In genomic region chr17:42579794-42580551, GRCh38 we compare ENCODE assay signal across 17 cellular contexts. TPM values are rescaled to one million over a fixed set of nuclear protein-coding genes. Genes with fewer than 3 reads are reported as not detected.
A peak's percentile ranks its signal among the peaks of the same experiment; 100 is the strongest.
DNase-seq lines count a peak whose midpoint lies in the region; ATAC-seq and TF ChIP-seq lines count a peak whose summit lies in the region.
"Had no signal": no experiment of that assay in that cellular context is flagged by ENCODE, and none has a peak within 500 bp of the region (broad histone marks: within the 10 kb centered on the region; RNA-seq: fewer than 3 reads in every experiment).

No MANE protein-coding gene starts in this region.

- H4K20me1 ChIP-seq in DND-41 (ENCODE audit: insufficient read depth, low read length) (no peaks in the 10 kb centered on the region; the same call in 1 of the 2 replicates), SU-DHL-6 (ENCODE audit: low read depth, low read length) (no peaks in the 10 kb centered on the region)

- TF ChIP-seq CTCF in CD14-positive monocyte (IDR thresholded peaks at IDR 0.05): no peak
- TF ChIP-seq CTCF in DND-41 (IDR thresholded peaks at IDR 0.05; ENCODE audit: borderline replicate concordance, extremely low read depth, low read length, poor library complexity, severe bottlenecking): no peak
- TF ChIP-seq CTCF in SU-DHL-6 (IDR thresholded peaks at IDR 0.05; ENCODE audit: insufficient read depth, low read length, poor library complexity, severe bottlenecking): no peak
- TF ChIP-seq CTCF in endothelial cell (IDR thresholded peaks at IDR 0.05; ENCODE audit: unreplicated experiment): no peak

- no peaks in the 10 kb centered on the region for H3K9me3 ChIP-seq in DND-41 (ENCODE audit: insufficient read depth, low read length, severe bottlenecking)
- no peaks in the 10 kb centered on the region for H3K9me3 ChIP-seq in SU-DHL-6 (ENCODE audit: insufficient read depth, low read length)
- H3K9me3 ChIP-seq: esophagus squamous epithelium, left ventricle myocardium inferior had no signal

- peaks cover 34% of the 10 kb centered on the region for H3F3A ChIP-seq in SU-DHL-6 (ENCODE audit: insufficient read depth)

- peaks cover 54 to 72% of the 10 kb centered on the region in 2 donors for H3K36me3 Mint-ChIP-seq in CD14-positive monocyte
- H3K36me3 Mint-ChIP-seq in endothelial cell (ENCODE audit: low read depth, unreplicated experiment): peaks cover 38% of the 10 kb centered on the region

- H3K4me1 ChIP-seq in DND-41 (ENCODE audit: insufficient read depth, low read length): peaks cover 40% of the 10 kb centered on the region

- H3K4me2 ChIP-seq in DND-41 (ENCODE audit: insufficient read depth, low read length) (0 out of 2 replicates have a peak overlapping the region, but pooled peaks have one; percentile 74), SU-DHL-6 (ENCODE audit: low read depth, low read length, poor library complexity, severe bottlenecking) (peak overlapping the region; percentile 63)
- H3K4me2 ChIP-seq: hepatocyte had no signal

- peaks cover 68% of the 10 kb centered on the region for H3K36me3 ChIP-seq in DND-41 (ENCODE audit: insufficient read depth, low read length)
- H3K36me3 ChIP-seq in SU-DHL-6 (ENCODE audit: low read length): peaks cover 5% of the 10 kb centered on the region; the same call in 1 of the 2 replicates

- H3K9me3 Mint-ChIP-seq in CD14-positive monocyte: peaks cover 0 to 2% (median 0%) of the 10 kb centered on the region in 7 donors
- no peaks in the 10 kb centered on the region for H3K9me3 Mint-ChIP-seq in endothelial cell (ENCODE audit: unreplicated experiment)

- H3K9ac ChIP-seq in DND-41 (ENCODE audit: low read depth, low read length) (no peak overlapping the region), SU-DHL-6 (ENCODE audit: low read length) (peak overlapping the region; percentile 76; the same call in 1 of the 2 replicates)

- no peak for ATAC-seq in DND-41 (ENCODE audit: insufficient read depth, low read depth)
- no peak for ATAC-seq in HG03460 (IDR thresholded peaks at IDR 0.05; ENCODE audit: unreplicated experiment)
- ATAC-seq in left lobe of liver: no peak

- H3K27ac ChIP-seq in DND-41 (ENCODE audit: low read length) (no peak overlapping the region), SU-DHL-6 (ENCODE audit: low read depth, low read length) (peak overlapping the region; percentile 92)
- H3K27ac ChIP-seq: C4-2B, hepatocyte had no signal

- H3K27me3 Mint-ChIP-seq in CD14-positive monocyte (ENCODE audit: low read depth in 3 of 3) (no peaks in the 10 kb centered on the region), endothelial cell (ENCODE audit: unreplicated experiment) (peaks cover 10% of the 10 kb centered on the region)

- H3K27me3 ChIP-seq in DND-41 (ENCODE audit: insufficient read depth, low read length, poor library complexity): no peaks in the 10 kb centered on the region
- H3K27me3 ChIP-seq in SU-DHL-6 (ENCODE audit: low read length): no peaks in the 10 kb centered on the region
- H3K27me3 ChIP-seq: esophagus squamous epithelium, hepatocyte had no signal

- DNase-seq in CD14-positive monocyte (ENCODE audit: low spot score) (no peak), DND-41 (no peak), endothelial cell (ENCODE audit: low spot score) (no peak), LoVo (ENCODE audit: low spot score) (no peak), left lobe of liver (ENCODE audit: low spot score) (no peak), glomerular visceral epithelial cell (ENCODE audit: extremely low spot score) (no peak)
- DNase-seq: activated CD4-positive, CD25-positive, alpha-beta regulatory T cell treated with anti-CD3 and anti-CD28 coated beads, Interleukin-2, amount 50 U/mL, for 72 hours; esophagus squamous epithelium; GOT3; left ventricle myocardium inferior; NCI-H2171; substantia nigra; SW 1271 had no signal

- peaks cover 34% of the 10 kb centered on the region for H3K4me1 Mint-ChIP-seq in CD14-positive monocyte
- peaks cover 17% of the 10 kb centered on the region for H3K4me1 Mint-ChIP-seq in endothelial cell (ENCODE audit: unreplicated experiment)

- intact Hi-C loops in CD14-positive monocyte (cut with micrococcal nuclease): loop anchor here (2.0 to 5.0 kb wide), 4 partner anchors 97 to 423 kb away; partner anchors contain the start of genes CCR10 (in 1 of the 2), CNTNAP1 (in 1 of the 2) and PLEKHH3 (in 1 of the 2)

- no peak overlapping the region for H2AFZ ChIP-seq in DND-41 (ENCODE audit: low read depth, low read length)
- no peak overlapping the region for H2AFZ ChIP-seq in SU-DHL-6 (ENCODE audit: low read depth, low read length, severe bottlenecking)
- H2AFZ ChIP-seq: hepatocyte had no signal

- H3K27ac Mint-ChIP-seq in CD14-positive monocyte (peak overlapping the region in 4 of 7 donors; percentile 2 to 86 (median 38)), endothelial cell (ENCODE audit: unreplicated experiment) (no peak overlapping the region)

- H3K9me2 ChIP-seq in SU-DHL-6 (replicated peaks; ENCODE audit: insufficient read depth, low read length): no peaks in the 10 kb centered on the region

- no peak overlapping the region for H3K4me3 ChIP-seq in DND-41 (ENCODE audit: low read depth in 1 of 2, low read length in 2 of 2)
- no peak overlapping the region for H3K4me3 ChIP-seq in SU-DHL-6 (ENCODE audit: insufficient read depth, low read length, poor library complexity, severe bottlenecking)
- H3K4me3 ChIP-seq: esophagus squamous epithelium, hepatocyte, left ventricle myocardium inferior had no signal

- H3K4me3 Mint-ChIP-seq in CD14-positive monocyte: no peak overlapping the region
- H3K4me3 Mint-ChIP-seq in endothelial cell (ENCODE audit: unreplicated experiment): peak overlapping the region; percentile 7

- H3K79me2 ChIP-seq in DND-41 (ENCODE audit: insufficient read depth, low read length): peaks cover 44% of the 10 kb centered on the region
- peaks cover 7% of the 10 kb centered on the region; the same call in 1 of the 2 replicates for H3K79me2 ChIP-seq in SU-DHL-6 (ENCODE audit: insufficient read depth, low read length)

RNA-seq across cellular contexts. Expression of gene PSMC3IP, which starts 2.4 kb away (rescaled TPM):
- not detected for polyA plus RNA-seq in CD14-positive monocyte
- total RNA-seq in endothelial cell (ENCODE audit: unreplicated experiment) (8.0 TPM), left lobe of liver (0.65 TPM)

RNA-seq across cellular contexts. Expression of gene MLX, which starts 13.1 kb away (rescaled TPM):
- 10 to 100 TPM; 61.4 to 63.5 TPM for polyA plus RNA-seq in CD14-positive monocyte
- 45.9 TPM for total RNA-seq in endothelial cell (ENCODE audit: unreplicated experiment)
- total RNA-seq in left lobe of liver: 38.7 TPM

RNA-seq across cellular contexts. Expression of gene COASY, which starts 18.0 kb away (rescaled TPM):
- polyA plus RNA-seq in CD14-positive monocyte: 10 to 100 TPM; 52.6 to 57.9 TPM
- 66.3 TPM for total RNA-seq in endothelial cell (ENCODE audit: unreplicated experiment)
- 78.8 TPM for total RNA-seq in left lobe of liver

RNA-seq across cellular contexts. Expression of gene HSD17B1, which starts 27.2 kb away (rescaled TPM):
- under 1 TPM; 0.19 to 0.27 TPM for polyA plus RNA-seq in CD14-positive monocyte
- total RNA-seq in endothelial cell (ENCODE audit: unreplicated experiment) (0.64 TPM), left lobe of liver (1.3 TPM)

RNA-seq across cellular contexts. Expression of gene RETREG3, which starts 29.2 kb away (rescaled TPM):
- 10 to 100 TPM; 69.9 TPM for polyA plus RNA-seq in CD14-positive monocyte
- total RNA-seq in endothelial cell (ENCODE audit: unreplicated experiment) (92.1 TPM), left lobe of liver (56.3 TPM)
